Comparison of ENCODE assay signal across 6 cellular contexts in genomic region chr22:24011735-24012068, GRCh38. TPM values are rescaled to one million over a fixed set of nuclear protein-coding genes. Genes with fewer than 3 reads are reported as not detected.
DNase-seq lines count a peak whose midpoint lies in the region; TF ChIP-seq lines count a peak whose summit lies in the region.

No MANE protein-coding gene starts in this region.

- no peaks in the 10 kb centered on the region for H3K36me3 ChIP-seq in sigmoid colon

- peak overlapping the region; percentile 98 for H3K4me3 Mint-ChIP-seq in activated naive CD4-positive, alpha-beta T cell treated with anti-CD3 and anti-CD28 coated beads, Interleukin-2, amount 50 U/mL, for 24 hours

- peak overlapping the region in 47 of 59 donors; percentile 26 to 87 (median 68) for H3K27ac ChIP-seq in dorsolateral prefrontal cortex
- H3K27ac ChIP-seq in sigmoid colon: peak overlapping the region; percentile 78 to 89 (median 82)

- H3K4me1 ChIP-seq in sigmoid colon: peaks cover 0 to 20% (median 15%) of the 10 kb centered on the region in 4 donors

- H3K27me3 ChIP-seq in dorsolateral prefrontal cortex (no peaks in the 10 kb centered on the region), sigmoid colon (no peaks in the 10 kb centered on the region)

- no peak for TF ChIP-seq POLR2A in sigmoid colon (IDR thresholded peaks at IDR 0.05)

- intact Hi-C loops in dorsolateral prefrontal cortex (cut with DNase I): no loop called here
- intact Hi-C loops in sigmoid colon (cut with DNase I): loop anchor here (5.0 kb wide), 1 partner anchor 151 kb away; no protein-coding TSS in a partner anchor

- H3K36me3 Mint-ChIP-seq in activated naive CD4-positive, alpha-beta T cell treated with anti-CD3 and anti-CD28 coated beads, Interleukin-2, amount 50 U/mL, for 24 hours: peaks cover 8% of the 10 kb centered on the region

- TF ChIP-seq EP300 in sigmoid colon (IDR thresholded peaks at IDR 0.05): no peak

- peaks cover 24% of the 10 kb centered on the region for H3K4me1 Mint-ChIP-seq in activated naive CD4-positive, alpha-beta T cell treated with anti-CD3 and anti-CD28 coated beads, Interleukin-2, amount 50 U/mL, for 24 hours

- peak in 1 of 56 donors; percentile 0 for TF ChIP-seq CTCF in dorsolateral prefrontal cortex (IDR thresholded peaks at IDR 0.05 in 54 of 56, conservative IDR thresholded peaks at IDR 0.05 in 2 of 56; ENCODE audit: low read depth in 1 of 56, partially characterized antibody in 56 of 56)
- no peak for TF ChIP-seq CTCF in sigmoid colon (IDR thresholded peaks at IDR 0.05)

- H3K27me3 Mint-ChIP-seq in activated naive CD4-positive, alpha-beta T cell treated with anti-CD3 and anti-CD28 coated beads, Interleukin-2, amount 50 U/mL, for 24 hours: no peaks in the 10 kb centered on the region

- 0 to 1% methylated on average over 10 of the region's 10 CpGs for WGBS in sigmoid colon, 2 donors

- no peaks in the 10 kb centered on the region for H3K9me3 ChIP-seq in sigmoid colon

- H3K9me3 Mint-ChIP-seq in activated naive CD4-positive, alpha-beta T cell treated with anti-CD3 and anti-CD28 coated beads, Interleukin-2, amount 50 U/mL, for 24 hours: no peaks in the 10 kb centered on the region

- peak overlapping the region; percentile 82 for H3K27ac Mint-ChIP-seq in activated naive CD4-positive, alpha-beta T cell treated with anti-CD3 and anti-CD28 coated beads, Interleukin-2, amount 50 U/mL, for 24 hours

- DNase-seq in activated naive CD4-positive, alpha-beta T cell treated with Interleukin-2 at 50 U/mL for 16 hours: no peak
- peak in 1 of 10 donors; percentile 27 for DNase-seq in dorsolateral prefrontal cortex
- DNase-seq in sigmoid colon: no peak
- DNase-seq in effector CD8-positive, alpha-beta T cell (lab: John Stamatoyannopoulos, UW): no peak
- no peak for DNase-seq in AG20443 (ENCODE audit: low spot score)

- peak overlapping the region; percentile 68 to 100 (median 95) for H3K4me3 ChIP-seq in dorsolateral prefrontal cortex
- H3K4me3 ChIP-seq in sigmoid colon: peak overlapping the region; percentile 58 to 98 (median 74)

RNA-seq across cellular contexts. Expression of gene CABIN1, which starts 0.6 kb away (rescaled TPM):
- total RNA-seq in dorsolateral prefrontal cortex: 100 to 1,000 TPM in 89 of 120 experiments, 10 to 100 TPM in 31; 67.1 to 149 (median 111) TPM
- 10 to 100 TPM; 21.2 to 77.3 (median 35.6) TPM for total RNA-seq in sigmoid colon
- 10 to 100 TPM; 13.8 to 43.5 (median 15.7) TPM for polyA plus RNA-seq in sigmoid colon

RNA-seq across cellular contexts. Expression of gene GSTT4, which starts 6.4 kb away (rescaled TPM):
- under 1 TPM in 1 of 120 experiments, not detected in 119; 0.73 TPM for total RNA-seq in dorsolateral prefrontal cortex
- total RNA-seq in sigmoid colon: not detected
- not detected for polyA plus RNA-seq in sigmoid colon

RNA-seq across cellular contexts. Expression of gene GSTT2, which starts 31.8 kb away (rescaled TPM):
- 1 to 10 TPM in 35 of 120 experiments, under 1 TPM in 11, not detected in 74; 0.62 to 7.9 (median 1.5) TPM for total RNA-seq in dorsolateral prefrontal cortex
- not detected for total RNA-seq in sigmoid colon
- 1 to 10 TPM in 2 of 3 donors, not detected in 1; 1.1 to 1.2 TPM for polyA plus RNA-seq in sigmoid colon

RNA-seq across cellular contexts. Expression of gene DDT, which starts 37.5 kb away (rescaled TPM):
- 100 to 1,000 TPM in 8 of 120 experiments, 10 to 100 TPM in 112; 44.8 to 112 (median 76.1) TPM for total RNA-seq in dorsolateral prefrontal cortex
- total RNA-seq in sigmoid colon: 100 to 1,000 TPM in 2 of 4 donors, 10 to 100 TPM in 2; 80.9 to 144 (median 111) TPM
- 100 to 1,000 TPM; 261 to 640 (median 486) TPM for polyA plus RNA-seq in sigmoid colon

RNA-seq across cellular contexts. Expression of gene DDTL, which starts 45.0 kb away (rescaled TPM):
- 1 to 10 TPM in 69 of 120 experiments, under 1 TPM in 4, not detected in 47; 0.30 to 5.3 (median 2.0) TPM for total RNA-seq in dorsolateral prefrontal cortex
- total RNA-seq in sigmoid colon: 1 to 10 TPM in 1 of 4 donors, under 1 TPM in 1, not detected in 2; 0.55 to 2.0 TPM
- 1 to 10 TPM; 1.2 to 7.3 (median 2.8) TPM for polyA plus RNA-seq in sigmoid colon
